11 cellular contexts compared by ENCODE assay signal in the genomic region with DNA sequence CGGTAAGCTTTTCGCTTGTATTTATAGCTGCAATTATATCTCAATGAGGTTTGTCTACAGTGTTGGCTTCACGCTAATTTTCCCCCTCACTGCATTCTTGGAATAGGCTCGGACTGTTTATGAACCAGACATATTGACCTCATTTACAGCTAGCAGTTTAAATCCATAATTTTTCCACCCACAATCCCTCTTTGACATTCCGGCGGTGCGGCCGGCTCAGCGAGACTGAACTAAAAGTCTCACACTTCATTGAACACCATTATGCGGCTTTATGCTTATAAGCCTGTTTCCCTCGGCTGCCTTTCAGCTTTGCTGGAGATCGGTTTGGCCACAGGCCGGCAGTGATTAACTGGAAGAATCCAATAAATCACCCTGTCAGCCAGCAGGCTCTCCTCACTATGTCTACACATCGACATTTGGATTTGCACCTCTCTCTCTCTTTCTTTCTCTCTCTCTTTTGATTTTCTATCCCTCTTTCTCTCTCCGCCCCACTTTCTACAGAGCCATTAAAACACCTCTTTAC.
DNase-seq lines count a peak whose midpoint lies in the region; ATAC-seq and TF ChIP-seq lines count a peak whose summit lies in the region.
"Had no signal": no experiment of that assay in that cellular context is flagged by ENCODE, and none has a peak within 500 bp of the region (broad histone marks: within the 10 kb centered on the region; RNA-seq: fewer than 3 reads in every experiment).

No MANE protein-coding gene starts in this region.

- ATAC-seq in HG03196 (IDR thresholded peaks at IDR 0.05; ENCODE audit: unreplicated experiment) = no peak
- ATAC-seq in HG03469 (IDR thresholded peaks at IDR 0.05; ENCODE audit: unreplicated experiment) = no peak

- peaks cover 87% of the 10 kb centered on the region for H3K27me3 ChIP-seq in A673 (replicated peaks; ENCODE audit: insufficient read depth, low read depth, low read length, poor library complexity)

- no TSS peak for BruUV-seq in A673 (replicated peaks; lab: Mats Ljungman, UMichigan)

- no peaks in the 10 kb centered on the region for H3K36me3 Mint-ChIP-seq in osteocyte (ENCODE audit: unreplicated experiment)
- H3K36me3 Mint-ChIP-seq: activated naive CD8-positive, alpha-beta T cell had no signal

- peaks cover 4% of the 10 kb centered on the region for H3K9me3 ChIP-seq in A673 (ENCODE audit: low read depth, low read length, poor library complexity, severe bottlenecking)

- no peak overlapping the region for H3K27ac ChIP-seq in A673 (ENCODE audit: low read depth, low read length, poor library complexity, severe bottlenecking)

- H3K9me3 Mint-ChIP-seq in osteocyte (ENCODE audit: unreplicated experiment) = no peaks in the 10 kb centered on the region

- DNase-seq in A673 (ENCODE audit: low spot score) (peak; percentile 93), NCI-H1048 (lab: John Stamatoyannopoulos, UW) (peak; percentile 70), medulla oblongata (ENCODE audit: extremely low spot score) (peak; percentile 4), GM10248 (ENCODE audit: extremely low spot score) (no peak), osteocyte (ENCODE audit: extremely low spot score, unreplicated experiment) (no peak)

- no peak overlapping the region for H3K4me3 Mint-ChIP-seq in osteocyte (ENCODE audit: unreplicated experiment)
- H3K4me3 Mint-ChIP-seq: activated naive CD8-positive, alpha-beta T cell; B cell; nephron had no signal

- CTCF ChIA-PET in A673 (lab: Charles Lee) (interaction anchor here (0.7 kb wide), 1 partner anchor 90 kb away, joined by 3 read pairs; no protein-coding TSS in a partner anchor), GM10248 (lab: Yijun Ruan, JAX) (no interaction called here)

- no peak overlapping the region for H3K27ac Mint-ChIP-seq in osteocyte (ENCODE audit: unreplicated experiment)
- H3K27ac Mint-ChIP-seq: activated naive CD8-positive, alpha-beta T cell; B cell; nephron had no signal

- no peaks in the 10 kb centered on the region for H3K36me3 ChIP-seq in A673 (ENCODE audit: insufficient read depth, low read length, poor library complexity, severe bottlenecking)

- intact Hi-C loops in A673 (cut with micrococcal nuclease; ENCODE audit: unreplicated experiment) = no loop called here

- no peak for TF ChIP-seq CTCF in A673 (conservative IDR thresholded peaks at IDR 0.05; ENCODE audit: low read depth, low read length)
- TF ChIP-seq CTCF in WI38 (IDR thresholded peaks at IDR 0.05; ENCODE audit: low read depth, low read length) = no peak
- no peak for TF ChIP-seq CTCF in GM10248 (IDR thresholded peaks at IDR 0.05; ENCODE audit: control extremely low read depth, extremely low read depth, low read depth, missing control alignments)
- no peak for TF ChIP-seq CTCF in osteocyte (IDR thresholded peaks at IDR 0.05)

- H3K4me1 Mint-ChIP-seq in osteocyte (ENCODE audit: unreplicated experiment) = no peaks in the 10 kb centered on the region
- H3K4me1 Mint-ChIP-seq: B cell had no signal

- H3K4me3 ChIP-seq in A673 (ENCODE audit: low read depth, low read length, poor library complexity, severe bottlenecking) = peak overlapping the region; percentile 11
- H3K4me3 ChIP-seq in WI38 (ENCODE audit: low read depth, low read length) = peak overlapping the region; percentile 17

- peaks cover 16% of the 10 kb centered on the region for H3K4me1 ChIP-seq in A673 (ENCODE audit: insufficient read depth, low read length, poor library complexity, severe bottlenecking)

- POLR2A ChIA-PET in A673 (lab: Charles Lee; ENCODE audit: low non-redundant PET) (no interaction called here), GM10248 (lab: Yijun Ruan, JAX) (no interaction called here)

- H3K27me3 Mint-ChIP-seq in osteocyte (ENCODE audit: unreplicated experiment) = no peaks in the 10 kb centered on the region

Comparison
In these comparisons a context has a peak if more than half of its experiments do, and no peak if none do; other contexts are left out.
1. DNase-seq: peak in A673 (single experiment), NCI-H1048 (single experiment) and medulla oblongata (single experiment); none in GM10248 (single experiment) and osteocyte (single experiment).